In genomic region chr6:26224547-26224912, GRCh38 we compare ENCODE assay signal across 8 cellular contexts.
DNase-seq lines count a peak whose midpoint lies in the region; ATAC-seq, FAIRE-seq and TF ChIP-seq lines count a peak whose summit lies in the region.

No MANE protein-coding gene starts in this region.

- DNase-seq in bronchial epithelial cell (ENCODE audit: low read depth), result peak; percentile 11
- DNase-seq in right lobe of liver, result no peak
- no peak for DNase-seq in tibial artery
- DNase-seq in T-cell, result no peak
- DNase-seq in NCI-H446 treated with DMSO at 0.1 percent for 48 hours (lab: John Stamatoyannopoulos, UW), result no peak
- no peak for DNase-seq in hepatic stellate cell (ENCODE audit: low spot score)
- no peak for DNase-seq in midbrain (lab: John Stamatoyannopoulos, UW)

- H3K27me3 Mint-ChIP-seq in T-cell, result no peaks in the 10 kb centered on the region

- no peak for TF ChIP-seq POLR2A in right lobe of liver (IDR thresholded peaks at IDR 0.05)

- H3K36me3 ChIP-seq in HEK293 (ENCODE audit: control insufficient read depth in 2 of 2, insufficient read depth in 1 of 2, low read length in 2 of 2) (peaks cover 0 to 12% of the 10 kb centered on the region in 2 experiments; a peak in 1 of 3 replicates), bronchial epithelial cell (ENCODE audit: control insufficient read depth, insufficient read depth, low read length) (no peaks in the 10 kb centered on the region), right lobe of liver (no peaks in the 10 kb centered on the region), tibial artery (peaks cover 0 to 8% (median 0%) of the 10 kb centered on the region in 3 donors)

- H3K27ac ChIP-seq in HEK293 (ENCODE audit: extremely low read depth, low read depth, low read length) (peak overlapping the region; percentile 61), right lobe of liver (peak overlapping the region; percentile 61 to 92 (median 72)), tibial artery (peak overlapping the region; percentile 83)

- H3K4me3 ChIP-seq in HEK293 (ENCODE audit: low read depth, low read length) (peak overlapping the region; percentile 68), bronchial epithelial cell (ENCODE audit: low read depth, low read length) (peak overlapping the region; percentile 44), right lobe of liver (peak overlapping the region; percentile 42 to 57 (median 53)), tibial artery (peak overlapping the region; percentile 49 to 58)

- TF ChIP-seq CTCF in HEK293 (tag by site-specific recombination; IDR thresholded peaks at IDR 0.05) (no peak), bronchial epithelial cell (IDR thresholded peaks at IDR 0.05; ENCODE audit: insufficient read depth, low read length, severe bottlenecking) (no peak), right lobe of liver (IDR thresholded peaks at IDR 0.05) (no peak), tibial artery (IDR thresholded peaks at IDR 0.05) (no peak)

- no peak for FAIRE-seq in bronchial epithelial cell (lab: Jason Lieb, UNC)

- intact Hi-C loops in right lobe of liver (cut with DNase I) (loop anchor here in 1 of 2 donors (10.0 kb wide), 1 partner anchor 60 kb away; a partner anchor contains a TSS), tibial artery (cut with DNase I; ENCODE audit: low total_unique reads) (no loop called here)

- H3K4me1 Mint-ChIP-seq in T-cell, result peaks cover 8 to 15% (median 14%) of the 10 kb centered on the region in 3 donors

- H3K9me3 ChIP-seq in HEK293 (ENCODE audit: control insufficient read depth, insufficient read depth, low read depth, low read length) (no peaks in the 10 kb centered on the region), right lobe of liver (peaks cover 0 to 9% (median 0%) of the 10 kb centered on the region in 4 donors), tibial artery (peaks cover 0 to 5% (median 0%) of the 10 kb centered on the region in 3 donors)

- H3K36me3 Mint-ChIP-seq in T-cell, result no peaks in the 10 kb centered on the region

- POLR2A ChIA-PET in HEK293 (lab: Yijun Ruan, JAX), result interaction anchor here (0.6 to 5.4 kb wide), 14 partner anchors 8 to 1249 kb away, joined by 3 to 35 read pairs (median 6); partner anchors contain the start of gene ZNF184
- POLR2A ChIA-PET in T-cell (lab: Charles Lee), result interaction anchor here (0.7 to 4.2 kb wide), 11 partner anchors 8 to 327 kb away, joined by 3 to 42 read pairs (median 7); a partner anchor contains a TSS

- H3K4me3 Mint-ChIP-seq in T-cell, result no peak overlapping the region

- no peaks in the 10 kb centered on the region for H3K9me3 Mint-ChIP-seq in T-cell

- ATAC-seq in right lobe of liver (no peak), T-cell (replicated peaks in 1 of 4) (no peak)

- H3K27me3 ChIP-seq in bronchial epithelial cell (ENCODE audit: control insufficient read depth, insufficient read depth, low read length), result no peaks in the 10 kb centered on the region
- H3K27me3 ChIP-seq in right lobe of liver, result no peaks in the 10 kb centered on the region
- H3K27me3 ChIP-seq in tibial artery, result peaks cover 3 to 12% of the 10 kb centered on the region in 2 donors

- CTCF ChIA-PET in HEK293 (lab: Yijun Ruan, JAX), result interaction anchor here (1.7 kb wide), 1 partner anchor 34 kb away, joined by 5 read pairs; no protein-coding TSS in a partner anchor
- CTCF ChIA-PET in T-cell (lab: Charles Lee), result interaction anchor here in 1 of 2 donors (0.9 to 2.3 kb wide), 4 partner anchors 10 to 66 kb away, joined by 3 to 17 read pairs (median 6); a partner anchor contains a TSS

- 5% methylated on average over 6 of the region's 6 CpGs for WGBS in right lobe of liver (ENCODE audit: insufficient coverage, low coverage, low lambda C conversion rate, missing lambda C conversion rate)

- H3K4me1 ChIP-seq in HEK293 (ENCODE audit: control insufficient read depth, insufficient read depth, low read length) (no peaks in the 10 kb centered on the region), right lobe of liver (no peaks in the 10 kb centered on the region), tibial artery (peaks cover 0 to 5% (median 2%) of the 10 kb centered on the region in 4 donors)

- no peak overlapping the region for H3K27ac Mint-ChIP-seq in T-cell

TF ChIP-seq in HEK293, 187 proteins besides CTCF, POLR2A, EP300 and RAD21:
- TF ChIP-seq ZXDB (tag by site-specific recombination; IDR thresholded peaks at IDR 0.05) (0 out of 2 replicates have a peak, but pooled peaks have one; percentile 16), GLIS2 (tag by site-specific recombination; IDR thresholded peaks at IDR 0.05) (no peak), SP3 (tag by site-specific recombination; IDR thresholded peaks at IDR 0.05) (no peak)
